Comparison of ENCODE assay signal across 8 cellular contexts in the genomic region with DNA sequence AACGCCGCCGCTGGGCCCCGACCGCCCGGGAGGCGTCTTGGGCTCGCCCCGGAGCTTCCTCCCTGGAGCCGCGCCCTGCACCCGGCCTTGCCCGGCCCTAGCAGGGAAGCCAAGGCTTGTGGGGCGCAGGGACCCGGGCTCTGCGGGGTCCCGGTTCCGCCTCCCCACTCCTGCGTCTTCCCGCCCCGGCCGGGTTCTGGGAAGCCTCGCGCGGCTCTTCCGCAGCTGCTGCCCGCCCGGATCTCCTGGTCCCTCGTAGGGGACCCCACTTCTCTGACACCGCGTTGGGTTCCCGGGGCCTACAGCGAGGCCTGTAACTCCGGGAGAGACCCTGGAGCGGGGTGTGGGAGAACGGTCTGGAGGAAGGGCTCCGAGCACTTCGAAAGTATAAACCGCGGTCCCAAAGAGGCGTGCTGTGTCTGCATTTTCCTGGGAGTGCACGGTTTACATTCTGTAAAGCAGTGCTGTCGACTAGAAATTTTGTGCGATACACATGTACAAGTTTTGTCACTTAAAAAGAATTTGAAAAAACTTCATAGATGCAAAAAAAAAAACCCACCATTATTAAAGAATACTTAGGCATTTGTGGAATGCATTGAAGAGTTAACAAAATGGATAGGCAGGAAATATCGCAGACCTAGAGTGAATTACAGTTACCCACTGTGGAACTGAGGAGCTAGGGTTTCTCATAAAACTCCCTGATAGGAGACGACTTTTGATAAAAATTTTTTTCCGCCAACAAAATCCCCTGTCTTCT. TPM values are rescaled to one million over a fixed set of nuclear protein-coding genes. Genes with fewer than 3 reads are reported as not detected.
DNase-seq lines count a peak whose midpoint lies in the region; ATAC-seq, FAIRE-seq and TF ChIP-seq lines count a peak whose summit lies in the region.
"Not testable (repeated sequence)": the region's sequence is repeated elsewhere in the genome, so short reads cannot be mapped to it uniquely, and the experiment has no call there.

No MANE protein-coding gene starts in this region.

- not testable (repeated sequence) for H2BK120ac ChIP-seq in neuronal stem cell (ENCODE audit: low read depth, low read length)

- not testable (repeated sequence) for H4K8ac ChIP-seq in neuronal stem cell (ENCODE audit: low read depth, low read length)

- H3K79me2 ChIP-seq in endothelial cell of umbilical vein (ENCODE audit: control insufficient read depth, insufficient read depth, low read length); keratinocyte (ENCODE audit: control insufficient read depth, insufficient read depth, low read length): not testable (repeated sequence)

- not testable (repeated sequence) for H2AFZ ChIP-seq in endothelial cell of umbilical vein (ENCODE audit: low read depth, low read length); keratinocyte (ENCODE audit: control insufficient read depth, low read length)
- H2AFZ ChIP-seq in neuronal stem cell (ENCODE audit: low read length), result peak overlapping the region; percentile 29

- H3K36me3 ChIP-seq in BLaER1 treated with 17β-estradiol and CSF1 and Interleukin-3, amounts not matched to agents 10 nM and 100 nM; adipocyte (ENCODE audit: control insufficient read depth, insufficient read depth, low read length, severe bottlenecking); endothelial cell of umbilical vein (ENCODE audit: control insufficient read depth in 2 of 2, extremely low read depth in 1 of 2, insufficient read depth in 2 of 2, low read length in 2 of 2); keratinocyte (ENCODE audit: control insufficient read depth in 2 of 2, extremely low read depth in 1 of 2, insufficient read depth in 2 of 2, low read length in 2 of 2); neuronal stem cell (replicated peaks in 1 of 2; ENCODE audit: control insufficient read depth in 2 of 2, insufficient read depth in 2 of 2, low read length in 2 of 2): not testable (repeated sequence)

- BruUV-seq in endothelial cell of umbilical vein (replicated peaks; lab: Mats Ljungman, UMichigan), result TSS peak; percentile 60

- not testable (repeated sequence) for TF ChIP-seq POLR2A in endothelial cell of umbilical vein (IDR thresholded peaks at IDR 0.05; ENCODE audit: low read depth, low read length)

- peaks cover 9 to 16% (median 12%) of the 10 kb centered on the region in 10 experiments; a peak in 14 of 20 replicates for H3K4me1 ChIP-seq in BLaER1 treated with 17β-estradiol and CSF1 and Interleukin-3, amounts not matched to agents 10 nM and 100 nM
- peaks cover 10% of the 10 kb centered on the region for H3K4me1 ChIP-seq in adipocyte (ENCODE audit: control insufficient read depth, insufficient read depth, low read length)
- not testable (repeated sequence) for H3K4me1 ChIP-seq in endothelial cell of umbilical vein (ENCODE audit: control insufficient read depth, extremely low read depth, insufficient read depth, low read length); keratinocyte (ENCODE audit: control insufficient read depth, extremely low read depth, insufficient read depth, low read length); neuronal stem cell (ENCODE audit: control insufficient read depth in 2 of 2, insufficient read depth in 1 of 2, low read depth in 1 of 2, low read length in 2 of 2)

- dilution Hi-C loops in endothelial cell of umbilical vein (cut with MboI; ENCODE audit: extremely low pct_ligation_motif_present, low sequenced_read_pairs); keratinocyte (cut with MboI; ENCODE audit: extremely low pct_ligation_motif_present, low sequenced_read_pairs): not testable (repeated sequence)

- H4K20me1 ChIP-seq in BLaER1 treated with 17β-estradiol and CSF1 and Interleukin-3, amounts not matched to agents 10 nM and 100 nM; endothelial cell of umbilical vein (replicated peaks; ENCODE audit: control insufficient read depth, extremely low read depth, insufficient read depth, low read length); keratinocyte (ENCODE audit: control insufficient read depth, extremely low read depth, insufficient read depth, low read length): not testable (repeated sequence)

- not testable (repeated sequence) for H3K9me3 Mint-ChIP-seq in T-helper 1 cell treated with Interleukin-12 subunit alpha and Interleukin-12 subunit beta and Interleukin-4 antibody, amounts not matched to agents 30 μg/mL and 1 μg/mL, for 36 hours; stimulated activated naive CD8-positive, alpha-beta T cell treated with anti-CD3 and anti-CD28 coated beads, Interleukin-15, amount 100 ng/mL, for 72 hours

- H3K4me1 Mint-ChIP-seq in T-helper 1 cell treated with Interleukin-12 subunit alpha and Interleukin-12 subunit beta and Interleukin-4 antibody, amounts not matched to agents 30 μg/mL and 1 μg/mL, for 36 hours (ENCODE audit: low read depth), result peaks cover 14% of the 10 kb centered on the region
- peaks cover 31% of the 10 kb centered on the region for H3K4me1 Mint-ChIP-seq in stimulated activated naive CD8-positive, alpha-beta T cell treated with anti-CD3 and anti-CD28 coated beads, Interleukin-15, amount 100 ng/mL, for 72 hours

- H3K9me3 ChIP-seq in BLaER1 treated with 17β-estradiol and CSF1 and Interleukin-3, amounts not matched to agents 10 nM and 100 nM (replicated peaks in 1 of 11); adipocyte (ENCODE audit: control insufficient read depth, low read length); endothelial cell of umbilical vein (replicated peaks; ENCODE audit: control insufficient read depth, insufficient read depth, low read length); keratinocyte (ENCODE audit: control insufficient read depth, low read depth, low read length); neuronal stem cell (replicated peaks in 1 of 2; ENCODE audit: control insufficient read depth in 2 of 2, insufficient read depth in 1 of 2, low read depth in 1 of 2, low read length in 2 of 2): not testable (repeated sequence)

- not testable (repeated sequence) for H3K27me3 ChIP-seq in BLaER1 treated with 17β-estradiol and CSF1 and Interleukin-3, amounts not matched to agents 10 nM and 100 nM; adipocyte (replicated peaks; ENCODE audit: control insufficient read depth, insufficient read depth, low read length); endothelial cell of umbilical vein (ENCODE audit: control insufficient read depth in 2 of 2, insufficient read depth in 2 of 2, low read length in 2 of 2); keratinocyte (ENCODE audit: control insufficient read depth, extremely low read depth, insufficient read depth, low read length); neuronal stem cell (ENCODE audit: control insufficient read depth in 3 of 3, insufficient read depth in 3 of 3, low read depth in 1 of 3, low read length in 3 of 3)

- not testable (repeated sequence) for H2BK15ac ChIP-seq in neuronal stem cell (ENCODE audit: low read length)

- not testable (repeated sequence) for H3K27me3 Mint-ChIP-seq in T-helper 1 cell treated with Interleukin-12 subunit alpha and Interleukin-12 subunit beta and Interleukin-4 antibody, amounts not matched to agents 30 μg/mL and 1 μg/mL, for 36 hours (ENCODE audit: low read depth); stimulated activated naive CD8-positive, alpha-beta T cell treated with anti-CD3 and anti-CD28 coated beads, Interleukin-15, amount 100 ng/mL, for 72 hours

- intact Hi-C loops in endothelial cell of umbilical vein (cut with micrococcal nuclease), result not testable (repeated sequence)

- ATAC-seq in stimulated activated naive CD8-positive, alpha-beta T cell treated with anti-CD3 and anti-CD28 coated beads, Interleukin-15, amount 100 ng/mL, for 72 hours, result not testable (repeated sequence)

- not testable (repeated sequence) for FAIRE-seq in endothelial cell of umbilical vein (lab: Jason Lieb, UNC); keratinocyte (lab: Jason Lieb, UNC)

- H3K27ac Mint-ChIP-seq in T-helper 1 cell treated with Interleukin-12 subunit alpha and Interleukin-12 subunit beta and Interleukin-4 antibody, amounts not matched to agents 30 μg/mL and 1 μg/mL, for 36 hours, result not testable (repeated sequence)
- H3K27ac Mint-ChIP-seq in stimulated activated naive CD8-positive, alpha-beta T cell treated with anti-CD3 and anti-CD28 coated beads, Interleukin-15, amount 100 ng/mL, for 72 hours, result peak overlapping the region in 1 of 2 donors; percentile 80

- no CpG with 5 or more reads among the region's 47 CpGs for whole genome bisulfite sequencing in neuronal stem cell (ENCODE audit: extremely low coverage in 2 of 2, insufficient read length in 2 of 2, insufficient replicate concordance in 1 of 2), 2 donors

- not testable (repeated sequence) for H2AK5ac ChIP-seq in neuronal stem cell (ENCODE audit: low read depth, low read length)

- DNase-seq in HT-29 (ENCODE audit: low spot score), result peak; percentile 3
- DNase-seq in adipocyte (ENCODE audit: low read depth), result peak; percentile 44
- peak; percentile 46 for DNase-seq in endothelial cell of umbilical vein (ENCODE audit: low read depth, low spot score)
- DNase-seq in keratinocyte (ENCODE audit: low read depth, low spot score); neuronal stem cell (ENCODE audit: low spot score): not testable (repeated sequence)
- peak; percentile 33 to 37 for DNase-seq in stimulated activated naive CD8-positive, alpha-beta T cell treated with anti-CD3 and anti-CD28 coated beads, Interleukin-15, amount 100 ng/mL, for 72 hours

- POLR2A ChIA-PET in endothelial cell of umbilical vein (lab: Charles Lee), result not testable (repeated sequence)

- not testable (repeated sequence) for H3K79me1 ChIP-seq in neuronal stem cell (ENCODE audit: low read depth, low read length)

- not testable (repeated sequence) for H3K9me1 ChIP-seq in endothelial cell of umbilical vein (replicated peaks; ENCODE audit: control insufficient read depth, extremely low read depth, insufficient read depth, low read length); keratinocyte (ENCODE audit: control insufficient read depth, extremely low read depth, insufficient read depth, low read length)

- not testable (repeated sequence) for TF ChIP-seq CTCF in endothelial cell of umbilical vein (IDR thresholded peaks at IDR 0.05; ENCODE audit: extremely low read depth in 1 of 2, insufficient read depth in 1 of 2, low read depth in 1 of 2, low read length in 2 of 2); keratinocyte (optimal IDR thresholded peaks at IDR 0.05 in 1 of 3, IDR thresholded peaks at IDR 0.05 in 1 of 3, conservative IDR thresholded peaks at IDR 0.05 in 1 of 3; ENCODE audit: extremely low read depth in 1 of 3, insufficient read depth in 2 of 3, low read length in 3 of 3)

- not testable (repeated sequence) for H2BK12ac ChIP-seq in neuronal stem cell (ENCODE audit: low read length)

- H3K4me2 ChIP-seq in BLaER1 treated with 17β-estradiol and CSF1 and Interleukin-3, amounts not matched to agents 10 nM and 100 nM, result peak overlapping the region; percentile 77 to 95 (median 83)
- H3K4me2 ChIP-seq in endothelial cell of umbilical vein (ENCODE audit: insufficient read depth, low read length), result peak overlapping the region; percentile 94
- peak overlapping the region; percentile 73 for H3K4me2 ChIP-seq in keratinocyte (ENCODE audit: control insufficient read depth, extremely low read depth, insufficient read depth, low read depth, low read length)
- peak overlapping the region; percentile 31 for H3K4me2 ChIP-seq in neuronal stem cell (ENCODE audit: insufficient read depth, low read length, poor library complexity, severe bottlenecking)

- H3K18ac ChIP-seq in neuronal stem cell (ENCODE audit: low read length), result not testable (repeated sequence)

- CTCF ChIA-PET in endothelial cell of umbilical vein (lab: Charles Lee), result interaction anchor here (1.1 kb wide), 1 partner anchor 20 kb away, joined by 3 read pairs; no protein-coding TSS in a partner anchor

- H3K4ac ChIP-seq in neuronal stem cell (ENCODE audit: low read length), result not testable (repeated sequence)

- H3K4me3 Mint-ChIP-seq in T-helper 1 cell treated with Interleukin-12 subunit alpha and Interleukin-12 subunit beta and Interleukin-4 antibody, amounts not matched to agents 30 μg/mL and 1 μg/mL, for 36 hours, result peak overlapping the region; percentile 58
- peak overlapping the region; percentile 68 to 78 for H3K4me3 Mint-ChIP-seq in stimulated activated naive CD8-positive, alpha-beta T cell treated with anti-CD3 and anti-CD28 coated beads, Interleukin-15, amount 100 ng/mL, for 72 hours

- peak overlapping the region; percentile 72 to 78 (median 74) for H3K4me3 ChIP-seq in BLaER1 treated with 17β-estradiol and CSF1 and Interleukin-3, amounts not matched to agents 10 nM and 100 nM
- H3K4me3 ChIP-seq in adipocyte (ENCODE audit: low read length) (peak overlapping the region; percentile 86), endothelial cell of umbilical vein (replicated peaks in 1 of 3; ENCODE audit: insufficient read depth in 1 of 3, low read depth in 1 of 3, low read length in 3 of 3) (peak overlapping the region; percentile 59 to 87 (median 74)), keratinocyte (ENCODE audit: control insufficient read depth in 2 of 3, extremely low read depth in 1 of 3, insufficient read depth in 2 of 3, low read depth in 1 of 3, low read length in 3 of 3) (peak overlapping the region; percentile 66 to 79 (median 77)), neuronal stem cell (ENCODE audit: low read length in 2 of 2) (peak overlapping the region; percentile 55 to 84)

- H2BK5ac ChIP-seq in neuronal stem cell (ENCODE audit: low read length), result not testable (repeated sequence)

- not testable (repeated sequence) for H3K14ac ChIP-seq in neuronal stem cell (ENCODE audit: low read length)

- not testable (repeated sequence) for H3K36me3 Mint-ChIP-seq in T-helper 1 cell treated with Interleukin-12 subunit alpha and Interleukin-12 subunit beta and Interleukin-4 antibody, amounts not matched to agents 30 μg/mL and 1 μg/mL, for 36 hours (ENCODE audit: low read depth)

- peak overlapping the region; percentile 79 to 87 (median 83) for H3K27ac ChIP-seq in BLaER1 treated with 17β-estradiol and CSF1 and Interleukin-3, amounts not matched to agents 10 nM and 100 nM
- not testable (repeated sequence) for H3K27ac ChIP-seq in endothelial cell of umbilical vein (ENCODE audit: insufficient read depth, low read depth, low read length); keratinocyte (ENCODE audit: control insufficient read depth, insufficient read depth, low read length); neuronal stem cell (replicated peaks; ENCODE audit: low read length)

- H3K23ac ChIP-seq in neuronal stem cell (ENCODE audit: low read depth, low read length, poor library complexity), result not testable (repeated sequence)

- not testable (repeated sequence) for H4K91ac ChIP-seq in neuronal stem cell (ENCODE audit: low read depth, low read length, poor library complexity)

- peak overlapping the region; percentile 81 to 87 (median 86) for H3K9ac ChIP-seq in BLaER1 treated with 17β-estradiol and CSF1 and Interleukin-3, amounts not matched to agents 10 nM and 100 nM
- peak overlapping the region; percentile 89 for H3K9ac ChIP-seq in adipocyte (ENCODE audit: low read length)
- peak overlapping the region; percentile 16 for H3K9ac ChIP-seq in endothelial cell of umbilical vein (replicated peaks; ENCODE audit: extremely low read depth, insufficient read depth, low read length)
- peak overlapping the region; percentile 69 for H3K9ac ChIP-seq in keratinocyte (ENCODE audit: control insufficient read depth, extremely low read depth, insufficient read depth, low read length)
- not testable (repeated sequence) for H3K9ac ChIP-seq in neuronal stem cell (ENCODE audit: low read depth, low read length, poor library complexity)

RNA-seq across cellular contexts. Expression of a gene that starts 42.6 kb away (rescaled TPM):
- 4.3 and 10.7 TPM in 2 replicates for total RNA-seq in HT-29 (2014; rRNA removed; shearing (Covaris generic))
- 10.8 and 12.2 TPM in 2 replicates for total RNA-seq in endothelial cell of umbilical vein
- polyA plus RNA-seq in endothelial cell of umbilical vein, result 9.4 and 12.4 TPM in 2 replicates
- polyA plus RNA-seq in endothelial cell of umbilical vein (2011; cell fraction: cytosol; rRNA removed), result 6.5 and 6.8 TPM in 2 replicates
- polyA plus RNA-seq in endothelial cell of umbilical vein (2011; cell fraction: nucleus; rRNA removed), result 41.0 and 49.9 TPM in 2 replicates
- 6.7 and 6.8 TPM in 2 replicates for polyA plus RNA-seq in endothelial cell of umbilical vein (2012)
- polyA minus RNA-seq in endothelial cell of umbilical vein, result 14.4 and 14.8 TPM in 2 replicates
- 2.7 TPM for polyA minus RNA-seq in endothelial cell of umbilical vein (2011; cell fraction: cytosol; rRNA and poly(A)+ RNA removed)
- 13.6 and 16.4 TPM in 2 replicates for polyA minus RNA-seq in endothelial cell of umbilical vein (2011; cell fraction: nucleus; rRNA and poly(A)+ RNA removed)
- polyA plus RNA-seq in keratinocyte, result 6.7 to 10.0 TPM (median 7.6 TPM) in 3 replicates
- 5.6 TPM for polyA plus RNA-seq in keratinocyte (2011; ENCODE audit: low read depth)
- 3.7 and 3.9 TPM in 2 replicates for polyA plus RNA-seq in keratinocyte (2011; cell fraction: cytosol; rRNA removed)
- 22.8 and 25.8 TPM in 2 replicates for polyA plus RNA-seq in keratinocyte (2011; cell fraction: nucleus; rRNA removed)
- 3.6 and 5.7 TPM in 2 replicates for polyA plus RNA-seq in keratinocyte (2012; ENCODE audit: low replicate concordance)
- polyA minus RNA-seq in keratinocyte, result 4.1 to 14.7 TPM (median 14.7 TPM) in 3 replicates
- polyA minus RNA-seq in keratinocyte (2011; cell fraction: cytosol; rRNA and poly(A)+ RNA removed), result 7.1 TPM
- 7.1 and 7.8 TPM in 2 replicates for polyA minus RNA-seq in keratinocyte (2011; cell fraction: nucleus; rRNA and poly(A)+ RNA removed)
- polyA plus RNA-seq in neuronal stem cell (2013, experiment 1 of 2), result 25.1 TPM
- 23.4 TPM for polyA plus RNA-seq in neuronal stem cell (2013, experiment 2 of 2)

Comparison
In these comparisons a context has a peak if more than half of its experiments do, and no peak if none do; other contexts are left out.
1. H3K4me2 ChIP-seq: peak in every context shown above with its lines; median percentile 94 in endothelial cell of umbilical vein; 83 in BLaER1 treated with 17β-estradiol and CSF1 and Interleukin-3, amounts not matched to agents 10 nM and 100 nM; 73 in keratinocyte; 31 in neuronal stem cell.